17 cellular contexts compared by ENCODE assay signal in genomic region chr17:79745641-79746105, GRCh38. TPM values are rescaled to one million over a fixed set of nuclear protein-coding genes. Genes with fewer than 3 reads are reported as not detected.
DNase-seq lines count a peak whose midpoint lies in the region; ATAC-seq, FAIRE-seq and TF ChIP-seq lines count a peak whose summit lies in the region.
"Had no signal": no experiment of that assay in that cellular context is flagged by ENCODE, and none has a peak within 500 bp of the region (broad histone marks: within the 10 kb centered on the region; RNA-seq: fewer than 3 reads in every experiment).

No MANE protein-coding gene starts in this region.

- H3K18ac ChIP-seq in mesendoderm (ENCODE audit: low read length): no peak overlapping the region

- POLR2A ChIA-PET in activated naive CD8-positive, alpha-beta T cell treated with anti-CD3 and anti-CD28 coated beads, Interleukin-2, amount 10 ng/mL, durations not matched to agents 7 days and 5 days (lab: Charles Lee): interaction anchor here (0.8 to 1.3 kb wide), 6 partner anchors 31 to 248 kb away, joined by 3 to 5 read pairs (median 4); no protein-coding TSS in a partner anchor
- POLR2A ChIA-PET in GM12878 (lab: Charles Lee): interaction anchor here (0.6 to 1.7 kb wide), 4 partner anchors 13 to 94 kb away, joined by 3 to 9 read pairs (median 4); partner anchors contain the start of gene CBX8

- no peak overlapping the region for H2AK5ac ChIP-seq in mesendoderm (ENCODE audit: low read length)

- no peak overlapping the region for H4K5ac ChIP-seq in mesendoderm (ENCODE audit: low read length)

- H2AFZ ChIP-seq in GM12878 (ENCODE audit: control insufficient read depth, low read depth, low read length) (peak overlapping the region; percentile 49), neural progenitor cell (replicated peaks) (no peak overlapping the region)

- no peak for TF ChIP-seq RAD21 in GM12878 (IDR thresholded peaks at IDR 0.05; ENCODE audit: insufficient read depth, low read depth, low read length)

- no peaks in the 10 kb centered on the region for H3K36me3 Mint-ChIP-seq in activated naive CD8-positive, alpha-beta T cell treated with anti-CD3 and anti-CD28 coated beads, Interleukin-2, amount 10 ng/mL, durations not matched to agents 7 days and 5 days
- no peaks in the 10 kb centered on the region for H3K36me3 Mint-ChIP-seq in activated naive CD8-positive, alpha-beta T cell treated with anti-CD3 and anti-CD28 coated beads, Interleukin-2, amount 50 U/mL, for 24 hours (ENCODE audit: low read depth)
- H3K36me3 Mint-ChIP-seq in IgD-negative memory B cell (no peaks in the 10 kb centered on the region), neural progenitor cell (no peaks in the 10 kb centered on the region), mesothelial cell of epicardium (no peaks in the 10 kb centered on the region)
- H3K36me3 Mint-ChIP-seq in stimulated activated memory B cell treated with anti-CD40 and anti-IgM and Interleukin-4, amounts not matched to agents 10 μg/mL and 1 μg/mL and 100 μg/mL, for 72 hours: no peaks in the 10 kb centered on the region

- WGBS in GM12878 (ENCODE audit: insufficient coverage, insufficient replicate concordance, low lambda C conversion rate, missing lambda C conversion rate): 27% methylated on average over 6 of the region's 6 CpGs
- no CpG with 5 or more reads among the region's 6 CpGs for WGBS in mesendoderm (ENCODE audit: extremely low coverage, insufficient coverage, low lambda C conversion rate)

- H2BK120ac ChIP-seq in mesendoderm (ENCODE audit: low read depth, low read length): no peak overlapping the region

- no peak for FAIRE-seq in GM12878 (lab: Jason Lieb, UNC)
- FAIRE-seq: astrocyte, GM12892, TTC549 had no signal

- no peak overlapping the region for H3K56ac ChIP-seq in mesendoderm (ENCODE audit: low read length)

- H3K27me3 ChIP-seq in GM12878 (replicated peaks in 1 of 2; ENCODE audit: control insufficient read depth in 2 of 2, insufficient read depth in 2 of 2, low read length in 1 of 2) (peaks cover under 1 to 4% of the 10 kb centered on the region in 2 experiments; a peak in 2 of 4 replicates), neural progenitor cell (peaks cover 92% of the 10 kb centered on the region), mesendoderm (ENCODE audit: insufficient read depth, low read length, poor library complexity) (peaks cover 32% of the 10 kb centered on the region)

- H3K9ac ChIP-seq in GM12878 (ENCODE audit: control insufficient read depth, insufficient read depth, low read length) (no peak overlapping the region), neural progenitor cell (no peak overlapping the region), mesendoderm (ENCODE audit: low read length) (no peak overlapping the region)

- H3K9me3 ChIP-seq in GM12878 (replicated peaks; ENCODE audit: control insufficient read depth, insufficient read depth, low read length): no peaks in the 10 kb centered on the region
- no peaks in the 10 kb centered on the region for H3K9me3 ChIP-seq in neural progenitor cell (ENCODE audit: low read depth)
- H3K9me3 ChIP-seq: psoas muscle had no signal

- H3K79me1 ChIP-seq in mesendoderm (ENCODE audit: low read length): no peaks in the 10 kb centered on the region

- intact Hi-C loops in GM12878 (cut with micrococcal nuclease; ENCODE audit: unreplicated experiment): loop anchor here (2.0 to 5.0 kb wide), 2 partner anchors 92 to 229 kb away; partner anchors contain the start of gene CBX4

- no peak overlapping the region for H4K8ac ChIP-seq in mesendoderm (ENCODE audit: low read depth, low read length)

- no peak for TF ChIP-seq POLR2A in GM12878 (IDR thresholded peaks at IDR 0.05; ENCODE audit: low read depth, low read length)

- TF ChIP-seq EP300 in GM12878 (IDR thresholded peaks at IDR 0.05; ENCODE audit: borderline replicate concordance in 1 of 2, control insufficient read depth in 1 of 2, low read depth in 2 of 2, low read length in 2 of 2): no peak

- peak overlapping the region; percentile 51 for H3K4me2 ChIP-seq in GM12878 (ENCODE audit: control insufficient read depth, insufficient read depth)
- no peak overlapping the region for H3K4me2 ChIP-seq in neural progenitor cell
- no peak overlapping the region for H3K4me2 ChIP-seq in mesendoderm (ENCODE audit: low read length)
- H3K4me2 ChIP-seq: smooth muscle cell had no signal

- no peak for DNase-seq in activated naive CD8-positive, alpha-beta T cell treated with anti-CD3 and anti-CD28 coated beads, Interleukin-2, amount 10 ng/mL, durations not matched to agents 7 days and 5 days
- DNase-seq in activated naive CD8-positive, alpha-beta T cell treated with anti-CD3 and anti-CD28 coated beads, Interleukin-2, amount 50 U/mL, for 24 hours: no peak
- no peak for DNase-seq in GM12878 (ENCODE audit: low read depth, low spot score)
- DNase-seq in neural progenitor cell (ENCODE audit: low spot score): no peak
- DNase-seq in mesothelial cell of epicardium (ENCODE audit: low spot score in 2 of 2, unreplicated experiment in 2 of 2): no peak
- DNase-seq in mesendoderm: no peak

- H3K23ac ChIP-seq in mesendoderm (ENCODE audit: low read length): no peak overlapping the region

- no peak overlapping the region for H2BK5ac ChIP-seq in mesendoderm (ENCODE audit: low read length)

- no peaks in the 10 kb centered on the region for H3K36me3 ChIP-seq in GM12878 (ENCODE audit: control insufficient read depth in 2 of 2, insufficient read depth in 2 of 2, low read length in 1 of 2)
- no peaks in the 10 kb centered on the region for H3K36me3 ChIP-seq in neural progenitor cell
- H3K36me3 ChIP-seq in mesendoderm (ENCODE audit: control insufficient read depth, insufficient read depth, low read length): no peaks in the 10 kb centered on the region

- H3K27ac Mint-ChIP-seq in activated naive CD8-positive, alpha-beta T cell treated with anti-CD3 and anti-CD28 coated beads, Interleukin-2, amount 10 ng/mL, durations not matched to agents 7 days and 5 days: peak overlapping the region; percentile 18
- H3K27ac Mint-ChIP-seq in activated naive CD8-positive, alpha-beta T cell treated with anti-CD3 and anti-CD28 coated beads, Interleukin-2, amount 50 U/mL, for 24 hours: no peak overlapping the region
- H3K27ac Mint-ChIP-seq in IgD-negative memory B cell (peak overlapping the region in 2 of 3 donors; percentile 14 to 86), neural progenitor cell (no peak overlapping the region), mesothelial cell of epicardium (no peak overlapping the region)
- H3K27ac Mint-ChIP-seq in stimulated activated memory B cell treated with anti-CD40 and anti-IgM and Interleukin-4, amounts not matched to agents 10 μg/mL and 1 μg/mL and 100 μg/mL, for 72 hours: no peak overlapping the region

- SMC1A ChIA-PET in GM12878 (lab: Charles Lee; ENCODE audit: uncharacterized antibody, unreplicated experiment): interaction anchor here (0.7 to 1.6 kb wide), 2 partner anchors 13 to 166 kb away, joined by 3 read pairs; no protein-coding TSS in a partner anchor

- peaks cover 57% of the 10 kb centered on the region for H3K27me3 Mint-ChIP-seq in activated naive CD8-positive, alpha-beta T cell treated with anti-CD3 and anti-CD28 coated beads, Interleukin-2, amount 10 ng/mL, durations not matched to agents 7 days and 5 days
- H3K27me3 Mint-ChIP-seq in activated naive CD8-positive, alpha-beta T cell treated with anti-CD3 and anti-CD28 coated beads, Interleukin-2, amount 50 U/mL, for 24 hours: peaks cover 38% of the 10 kb centered on the region
- H3K27me3 Mint-ChIP-seq in IgD-negative memory B cell (peaks cover 23% of the 10 kb centered on the region), neural progenitor cell (ENCODE audit: insufficient read depth, low read depth) (peaks cover 30% of the 10 kb centered on the region), mesothelial cell of epicardium (ENCODE audit: low read depth) (peaks cover 59% of the 10 kb centered on the region)
- H3K27me3 Mint-ChIP-seq in stimulated activated memory B cell treated with anti-CD40 and anti-IgM and Interleukin-4, amounts not matched to agents 10 μg/mL and 1 μg/mL and 100 μg/mL, for 72 hours: peaks cover 69% of the 10 kb centered on the region

- RAD21 ChIA-PET in GM12878 (lab: Charles Lee; ENCODE audit: unreplicated experiment): interaction anchor here (0.7 to 1.3 kb wide), 5 partner anchors 13 to 225 kb away, joined by 3 to 10 read pairs (median 4); partner anchors contain the start of genes CBX2 and CBX8

- no peak for ATAC-seq in activated naive CD8-positive, alpha-beta T cell treated with anti-CD3 and anti-CD28 coated beads, Interleukin-2, amount 10 ng/mL, durations not matched to agents 7 days and 5 days (ENCODE audit: low read depth)
- no peak for ATAC-seq in activated naive CD8-positive, alpha-beta T cell treated with anti-CD3 and anti-CD28 coated beads, Interleukin-2, amount 50 U/mL, for 24 hours
- ATAC-seq in GM12878: no peak
- no peak for ATAC-seq in stimulated activated memory B cell treated with anti-CD40 and anti-IgM and Interleukin-4, amounts not matched to agents 10 μg/mL and 1 μg/mL and 100 μg/mL, for 72 hours

- no TSS peak for BruUV-seq in GM12878 (replicated peaks; lab: Mats Ljungman, UMichigan)

- peaks cover 38% of the 10 kb centered on the region for H3F3A ChIP-seq in neural progenitor cell (ENCODE audit: low read depth)

- H3K27ac ChIP-seq in GM12878 (ENCODE audit: control insufficient read depth, insufficient read depth) (no peak overlapping the region), neural progenitor cell (no peak overlapping the region), mesendoderm (ENCODE audit: low read depth, low read length) (no peak overlapping the region)
- H3K27ac ChIP-seq: psoas muscle had no signal

- H3K9me3 Mint-ChIP-seq in activated naive CD8-positive, alpha-beta T cell treated with anti-CD3 and anti-CD28 coated beads, Interleukin-2, amount 10 ng/mL, durations not matched to agents 7 days and 5 days: no peaks in the 10 kb centered on the region
- no peaks in the 10 kb centered on the region for H3K9me3 Mint-ChIP-seq in activated naive CD8-positive, alpha-beta T cell treated with anti-CD3 and anti-CD28 coated beads, Interleukin-2, amount 50 U/mL, for 24 hours
- H3K9me3 Mint-ChIP-seq in IgD-negative memory B cell (no peaks in the 10 kb centered on the region), neural progenitor cell (no peaks in the 10 kb centered on the region), mesothelial cell of epicardium (no peaks in the 10 kb centered on the region)
- H3K9me3 Mint-ChIP-seq in stimulated activated memory B cell treated with anti-CD40 and anti-IgM and Interleukin-4, amounts not matched to agents 10 μg/mL and 1 μg/mL and 100 μg/mL, for 72 hours: no peaks in the 10 kb centered on the region
- H3K9me3 Mint-ChIP-seq: nephron had no signal

- peak overlapping the region; percentile 25 for H3K4me3 Mint-ChIP-seq in activated naive CD8-positive, alpha-beta T cell treated with anti-CD3 and anti-CD28 coated beads, Interleukin-2, amount 10 ng/mL, durations not matched to agents 7 days and 5 days
- H3K4me3 Mint-ChIP-seq in activated naive CD8-positive, alpha-beta T cell treated with anti-CD3 and anti-CD28 coated beads, Interleukin-2, amount 50 U/mL, for 24 hours: no peak overlapping the region
- H3K4me3 Mint-ChIP-seq in IgD-negative memory B cell (peak overlapping the region in 2 of 4 donors; percentile 30 to 42), neural progenitor cell (peak overlapping the region; percentile 12), mesothelial cell of epicardium (no peak overlapping the region)
- no peak overlapping the region for H3K4me3 Mint-ChIP-seq in stimulated activated memory B cell treated with anti-CD40 and anti-IgM and Interleukin-4, amounts not matched to agents 10 μg/mL and 1 μg/mL and 100 μg/mL, for 72 hours

- H4K20me1 ChIP-seq in GM12878 (ENCODE audit: control insufficient read depth, insufficient read depth) (no peaks in the 10 kb centered on the region), neural progenitor cell (ENCODE audit: low read depth) (peaks cover 22% of the 10 kb centered on the region)

- no peak for TF ChIP-seq CTCF in GM12878 (IDR thresholded peaks at IDR 0.05 in 2 of 3, conservative IDR thresholded peaks at IDR 0.05 in 1 of 3; ENCODE audit: control insufficient read depth in 2 of 3, extremely low read depth in 1 of 3, insufficient read depth in 1 of 3, low read depth in 3 of 3, low read length in 3 of 3)
- no peak for TF ChIP-seq CTCF in neural progenitor cell (IDR thresholded peaks at IDR 0.05)
- TF ChIP-seq CTCF in mesothelial cell of epicardium (IDR thresholded peaks at IDR 0.05; ENCODE audit: unreplicated experiment): no peak

- H2BK15ac ChIP-seq in mesendoderm (replicated peaks; ENCODE audit: low read depth): no peak overlapping the region

- no peak overlapping the region for H3K4ac ChIP-seq in mesendoderm (ENCODE audit: low read depth, low read length)

- no peak overlapping the region for H3K4me3 ChIP-seq in GM12878
- no peak overlapping the region for H3K4me3 ChIP-seq in neural progenitor cell
- H3K4me3 ChIP-seq in mesendoderm (ENCODE audit: low read length): no peak overlapping the region
- H3K4me3 ChIP-seq: lung, psoas muscle, smooth muscle cell had no signal

- no peaks in the 10 kb centered on the region for H3K79me2 ChIP-seq in GM12878 (ENCODE audit: control insufficient read depth, insufficient read depth, low read length)
- no peaks in the 10 kb centered on the region for H3K79me2 ChIP-seq in neural progenitor cell (ENCODE audit: low read depth)
- no peaks in the 10 kb centered on the region for H3K79me2 ChIP-seq in mesendoderm (ENCODE audit: control insufficient read depth, insufficient read depth, low read length)

- peaks cover 13% of the 10 kb centered on the region for H3K4me1 ChIP-seq in GM12878 (ENCODE audit: control insufficient read depth, insufficient read depth, low read length)
- H3K4me1 ChIP-seq in neural progenitor cell: peaks cover 37% of the 10 kb centered on the region
- H3K4me1 ChIP-seq in mesendoderm (ENCODE audit: control insufficient read depth, low read depth, low read length): no peaks in the 10 kb centered on the region
- H3K4me1 ChIP-seq: psoas muscle had no signal

- in situ Hi-C loops in GM12878 (cut with MboI): no loop called here

- H3K4me1 Mint-ChIP-seq in activated naive CD8-positive, alpha-beta T cell treated with anti-CD3 and anti-CD28 coated beads, Interleukin-2, amount 10 ng/mL, durations not matched to agents 7 days and 5 days: peaks cover 7% of the 10 kb centered on the region
- peaks cover 15% of the 10 kb centered on the region for H3K4me1 Mint-ChIP-seq in activated naive CD8-positive, alpha-beta T cell treated with anti-CD3 and anti-CD28 coated beads, Interleukin-2, amount 50 U/mL, for 24 hours
- peaks cover 8 to 14% (median 12%) of the 10 kb centered on the region in 3 donors for H3K4me1 Mint-ChIP-seq in IgD-negative memory B cell
- H3K4me1 Mint-ChIP-seq in neural progenitor cell: peaks cover 40% of the 10 kb centered on the region
- peaks cover 15% of the 10 kb centered on the region for H3K4me1 Mint-ChIP-seq in mesothelial cell of epicardium
- H3K4me1 Mint-ChIP-seq in stimulated activated memory B cell treated with anti-CD40 and anti-IgM and Interleukin-4, amounts not matched to agents 10 μg/mL and 1 μg/mL and 100 μg/mL, for 72 hours: peaks cover 36% of the 10 kb centered on the region

- CTCF ChIA-PET in GM12878 (lab: Yijun Ruan, JAX): interaction anchor here (0.6 to 2.7 kb wide), 23 partner anchors 10 to 253 kb away, joined by 3 to 13 read pairs (median 4); no protein-coding TSS in a partner anchor

RNA-seq across cellular contexts. Expression of gene ENPP7, which starts 14.9 kb away (rescaled TPM):
- under 1 TPM in 1 of 2 experiments, not detected in 1; 0.14 TPM for total RNA-seq in activated naive CD8-positive, alpha-beta T cell treated with anti-CD3 and anti-CD28 coated beads, Interleukin-2, amount 10 ng/mL, durations not matched to agents 7 days and 5 days
- polyA plus RNA-seq in IgD-negative memory B cell (0.89 TPM), GM12878 (2011; rRNA removed) (0.10 and 0.30 TPM in 2 replicates), GM12878 (2014; fragmentation: Illumina TruSeq; extraction: Trizol) (0.06 TPM in 1 of 2 replicates, not detected in the other), GM12878 (2014; fragmentation: Nextera tagmentation; extraction: Ambion mirVana) (under 1 TPM in 1 of 2 experiments, not detected in 1; 0.04 TPM), GM12878 (2014; rRNA removed) (0.18 and 0.30 TPM in 2 replicates), GM12878 (2016; fragmentation: Nextera tagmentation; extraction: Ambion mirVana) (under 1 TPM; 0.13 to 0.21 TPM)
- 6.2 and 6.8 TPM in 2 replicates for total RNA-seq in GM12878 (2013; cell fraction: nucleolus; rRNA removed)
- total RNA-seq in GM12878 (2014; rRNA removed) (0.16 and 0.17 TPM in 2 replicates), GM12878 (2014; rRNA removed; fragmentation: Illumina TruSeq; extraction: Trizol) (0.18 TPM in 1 of 2 replicates, not detected in the other), GM12878 (2021) (0.21 and 0.41 TPM in 2 replicates), neural progenitor cell (ENCODE audit: low replicate concordance) (not detected in 2 replicates), mesothelial cell of epicardium (not detected in 3 replicates)
- not detected for polyA plus RNA-seq in GM12878 (2011; ENCODE audit: low read depth)
- 0.27 TPM in 2 replicates for polyA plus RNA-seq in GM12878 (2011; cell fraction: cytosol; rRNA removed)
- 1.0 and 1.2 TPM in 2 replicates for polyA plus RNA-seq in GM12878 (2011; cell fraction: nucleus; rRNA removed)
- 0.21 and 0.22 TPM in 2 replicates for polyA plus RNA-seq in GM12878 (2012)
- 0.73 and 2.2 TPM in 2 replicates for polyA minus RNA-seq in GM12878 (2011; rRNA and poly(A)+ RNA removed)
- not detected in 2 replicates for polyA minus RNA-seq in GM12878 (2011; cell fraction: cytosol; rRNA and poly(A)+ RNA removed)
- 2.2 and 2.9 TPM in 2 replicates for polyA minus RNA-seq in GM12878 (2011; cell fraction: nucleus; rRNA and poly(A)+ RNA removed)
- polyA plus RNA-seq in mesendoderm (2013, experiment 1 of 2): not detected
- polyA plus RNA-seq in mesendoderm (2013, experiment 2 of 2): not detected
- total RNA-seq: astrocyte, chondrocyte, psoas muscle, SK-MEL-5, smooth muscle cell had no signal
- polyA plus RNA-seq: lung, smooth muscle cell had no signal

RNA-seq across cellular contexts. Expression of gene CBX2, which starts 32.3 kb away (rescaled TPM):
- total RNA-seq in activated naive CD8-positive, alpha-beta T cell treated with anti-CD3 and anti-CD28 coated beads, Interleukin-2, amount 10 ng/mL, durations not matched to agents 7 days and 5 days: 1 to 10 TPM; 9.2 to 9.6 TPM
- polyA plus RNA-seq in IgD-negative memory B cell: 0.26 TPM
- 7.7 and 8.1 TPM in 2 replicates for total RNA-seq in GM12878 (2013; cell fraction: nucleolus; rRNA removed)
- 4.1 and 5.9 TPM in 2 replicates for total RNA-seq in GM12878 (2014; rRNA removed)
- total RNA-seq in GM12878 (2014; rRNA removed; fragmentation: Illumina TruSeq; extraction: Trizol): 3.4 and 3.5 TPM in 2 replicates
- total RNA-seq in GM12878 (2021): 7.5 and 8.5 TPM in 2 replicates
- 0.35 TPM for polyA plus RNA-seq in GM12878 (2011; ENCODE audit: low read depth)
- polyA plus RNA-seq in GM12878 (2011; rRNA removed): 1.9 and 3.7 TPM in 2 replicates
- polyA plus RNA-seq in GM12878 (2011; cell fraction: cytosol; rRNA removed): 5.0 and 6.4 TPM in 2 replicates
- 8.9 and 13.7 TPM in 2 replicates for polyA plus RNA-seq in GM12878 (2011; cell fraction: nucleus; rRNA removed)
- polyA plus RNA-seq in GM12878 (2012): 1.1 and 1.8 TPM in 2 replicates
- polyA plus RNA-seq in GM12878 (2014; fragmentation: Illumina TruSeq; extraction: Trizol): 1.0 and 3.1 TPM in 2 replicates
- polyA plus RNA-seq in GM12878 (2014; fragmentation: Nextera tagmentation; extraction: Ambion mirVana): under 1 TPM; 0.35 to 0.44 TPM
- 4.7 and 6.2 TPM in 2 replicates for polyA plus RNA-seq in GM12878 (2014; rRNA removed)
- 1 to 10 TPM; 5.8 to 6.5 TPM for polyA plus RNA-seq in GM12878 (2016; fragmentation: Nextera tagmentation; extraction: Ambion mirVana)
- polyA minus RNA-seq in GM12878 (2011; rRNA and poly(A)+ RNA removed): 3.1 and 6.5 TPM in 2 replicates
- polyA minus RNA-seq in GM12878 (2011; cell fraction: cytosol; rRNA and poly(A)+ RNA removed): 2.8 and 2.9 TPM in 2 replicates
- polyA minus RNA-seq in GM12878 (2011; cell fraction: nucleus; rRNA and poly(A)+ RNA removed): 3.7 and 7.4 TPM in 2 replicates
- 53.5 and 155 TPM in 2 replicates for total RNA-seq in neural progenitor cell (ENCODE audit: low replicate concordance)
- total RNA-seq in mesothelial cell of epicardium: 47.1 to 49.7 TPM (median 48.6 TPM) in 3 replicates
- polyA plus RNA-seq in mesendoderm (2013, experiment 1 of 2): 25.1 TPM
- 25.0 TPM for polyA plus RNA-seq in mesendoderm (2013, experiment 2 of 2)

RNA-seq across cellular contexts. Expression of gene CBX8, which starts 51.2 kb away (rescaled TPM):
- total RNA-seq in activated naive CD8-positive, alpha-beta T cell treated with anti-CD3 and anti-CD28 coated beads, Interleukin-2, amount 10 ng/mL, durations not matched to agents 7 days and 5 days: 1 to 10 TPM; 4.9 to 5.5 TPM
- polyA plus RNA-seq in IgD-negative memory B cell (3.2 TPM), GM12878 (2011; rRNA removed) (0.35 and 0.64 TPM in 2 replicates), GM12878 (2014; fragmentation: Illumina TruSeq; extraction: Trizol) (0.57 and 1.2 TPM in 2 replicates), GM12878 (2014; fragmentation: Nextera tagmentation; extraction: Ambion mirVana) (under 1 TPM; 0.03 to 0.16 TPM), GM12878 (2014; rRNA removed) (1.9 and 2.1 TPM in 2 replicates), GM12878 (2016; fragmentation: Nextera tagmentation; extraction: Ambion mirVana) (1 to 10 TPM; 2.1 to 3.4 TPM)
- total RNA-seq in GM12878 (2013; cell fraction: nucleolus; rRNA removed): 3.7 and 4.0 TPM in 2 replicates
- total RNA-seq in GM12878 (2014; rRNA removed) (1.6 and 1.9 TPM in 2 replicates), GM12878 (2014; rRNA removed; fragmentation: Illumina TruSeq; extraction: Trizol) (1.5 and 1.9 TPM in 2 replicates), GM12878 (2021) (6.3 and 6.7 TPM in 2 replicates), neural progenitor cell (ENCODE audit: low replicate concordance) (2.8 and 15.2 TPM in 2 replicates), mesothelial cell of epicardium (15.5 to 18.6 TPM (median 16.3 TPM) in 3 replicates)
- polyA plus RNA-seq in GM12878 (2011; ENCODE audit: low read depth): 0.80 TPM
- 1.4 and 1.6 TPM in 2 replicates for polyA plus RNA-seq in GM12878 (2011; cell fraction: cytosol; rRNA removed)
- polyA plus RNA-seq in GM12878 (2011; cell fraction: nucleus; rRNA removed): 2.8 and 6.6 TPM in 2 replicates
- 1.8 and 3.9 TPM in 2 replicates for polyA plus RNA-seq in GM12878 (2012)
- 0.59 and 0.67 TPM in 2 replicates for polyA minus RNA-seq in GM12878 (2011; rRNA and poly(A)+ RNA removed)
- polyA minus RNA-seq in GM12878 (2011; cell fraction: cytosol; rRNA and poly(A)+ RNA removed): 1.2 TPM in 2 replicates
- 0.48 and 0.86 TPM in 2 replicates for polyA minus RNA-seq in GM12878 (2011; cell fraction: nucleus; rRNA and poly(A)+ RNA removed)
- polyA plus RNA-seq in mesendoderm (2013, experiment 1 of 2): 0.17 TPM
- 0.34 TPM for polyA plus RNA-seq in mesendoderm (2013, experiment 2 of 2)

Comparison
In these comparisons a context has a peak if more than half of its experiments do, and no peak if none do; other contexts are left out.
1. H3K27ac Mint-ChIP-seq: peak in activated naive CD8-positive, alpha-beta T cell treated with anti-CD3 and anti-CD28 coated beads, Interleukin-2, amount 10 ng/mL, durations not matched to agents 7 days and 5 days (single experiment) and IgD-negative memory B cell (2 of 3); none in activated naive CD8-positive, alpha-beta T cell treated with anti-CD3 and anti-CD28 coated beads, Interleukin-2, amount 50 U/mL, for 24 hours (single experiment), neural progenitor cell (single experiment), mesothelial cell of epicardium (single experiment) and stimulated activated memory B cell treated with anti-CD40 and anti-IgM and Interleukin-4, amounts not matched to agents 10 μg/mL and 1 μg/mL and 100 μg/mL, for 72 hours (single experiment).
2. H3K4me3 Mint-ChIP-seq: peak in activated naive CD8-positive, alpha-beta T cell treated with anti-CD3 and anti-CD28 coated beads, Interleukin-2, amount 10 ng/mL, durations not matched to agents 7 days and 5 days (single experiment) and neural progenitor cell (single experiment); none in activated naive CD8-positive, alpha-beta T cell treated with anti-CD3 and anti-CD28 coated beads, Interleukin-2, amount 50 U/mL, for 24 hours (single experiment), mesothelial cell of epicardium (single experiment) and stimulated activated memory B cell treated with anti-CD40 and anti-IgM and Interleukin-4, amounts not matched to agents 10 μg/mL and 1 μg/mL and 100 μg/mL, for 72 hours (single experiment).